ENCODE assay signal across 1 cellular context in the genomic region with DNA sequence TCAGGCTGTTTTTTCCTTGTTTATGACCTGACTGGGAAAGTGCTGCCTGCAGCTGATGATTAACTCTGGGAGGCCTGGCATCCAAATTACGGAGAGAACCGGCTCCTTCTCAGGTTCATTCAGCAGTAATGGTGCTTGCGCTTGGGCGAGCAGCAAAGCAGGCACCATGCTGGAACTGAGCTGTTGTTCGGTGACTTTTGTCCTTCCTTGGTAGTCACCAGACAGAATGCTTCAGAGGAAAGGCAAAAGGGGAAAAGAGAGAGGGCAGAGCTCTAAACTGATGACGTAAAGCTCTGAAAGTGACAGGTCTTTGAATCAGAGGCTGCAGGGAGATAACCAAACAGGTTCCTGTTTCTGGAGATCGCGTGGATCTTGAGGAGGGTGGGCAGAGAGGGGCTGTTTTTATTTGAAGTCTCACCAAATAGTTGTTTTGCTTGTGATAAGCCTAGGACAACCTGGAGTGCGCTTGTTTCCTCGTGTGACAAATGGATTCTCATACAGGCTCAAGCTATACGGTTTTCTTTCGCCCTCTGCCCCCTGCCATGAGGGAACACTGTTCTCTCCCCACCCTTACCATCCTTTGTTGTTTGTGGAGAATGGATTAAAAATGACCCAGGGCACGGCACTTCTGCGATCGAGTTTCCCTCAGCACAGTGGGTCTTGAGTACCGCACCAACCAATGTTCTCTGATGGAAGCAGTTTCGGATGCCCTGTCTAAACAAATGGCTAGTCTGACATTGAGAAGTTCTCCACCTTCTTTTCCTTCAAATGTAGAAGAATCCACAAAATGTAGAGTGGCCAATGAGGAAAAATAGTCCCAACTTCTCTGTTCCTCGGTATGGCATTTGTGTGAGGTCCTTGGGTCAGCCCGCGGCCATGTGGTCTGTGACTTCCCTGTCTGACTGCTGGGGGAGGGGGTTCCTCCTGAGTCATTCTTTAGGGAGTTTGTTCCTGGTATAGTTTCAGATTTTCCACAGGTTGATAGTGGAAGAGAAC.
TF ChIP-seq lines count a peak whose summit lies in the region.

No MANE protein-coding gene starts in this region.

TF ChIP-seq in IMR-90, 13 proteins besides CTCF, POLR2A, EP300 and RAD21 (continued from another document):
- TF ChIP-seq RFX5 (IDR thresholded peaks at IDR 0.05; ENCODE audit: low read depth, low read length): no peak
- TF ChIP-seq, protein P1, sequence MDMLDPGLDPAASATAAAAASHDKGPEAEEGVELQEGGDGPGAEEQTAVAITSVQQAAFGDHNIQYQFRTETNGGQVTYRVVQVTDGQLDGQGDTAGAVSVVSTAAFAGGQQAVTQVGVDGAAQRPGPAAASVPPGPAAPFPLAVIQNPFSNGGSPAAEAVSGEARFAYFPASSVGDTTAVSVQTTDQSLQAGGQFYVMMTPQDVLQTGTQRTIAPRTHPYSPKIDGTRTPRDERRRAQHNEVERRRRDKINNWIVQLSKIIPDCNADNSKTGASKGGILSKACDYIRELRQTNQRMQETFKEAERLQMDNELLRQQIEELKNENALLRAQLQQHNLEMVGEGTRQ (IDR thresholded peaks at IDR 0.05; ENCODE audit: low read depth, low read length): no peak
- no peak for TF ChIP-seq MAFK (IDR thresholded peaks at IDR 0.05; ENCODE audit: low read depth, low read length)
- TF ChIP-seq, protein P2, sequence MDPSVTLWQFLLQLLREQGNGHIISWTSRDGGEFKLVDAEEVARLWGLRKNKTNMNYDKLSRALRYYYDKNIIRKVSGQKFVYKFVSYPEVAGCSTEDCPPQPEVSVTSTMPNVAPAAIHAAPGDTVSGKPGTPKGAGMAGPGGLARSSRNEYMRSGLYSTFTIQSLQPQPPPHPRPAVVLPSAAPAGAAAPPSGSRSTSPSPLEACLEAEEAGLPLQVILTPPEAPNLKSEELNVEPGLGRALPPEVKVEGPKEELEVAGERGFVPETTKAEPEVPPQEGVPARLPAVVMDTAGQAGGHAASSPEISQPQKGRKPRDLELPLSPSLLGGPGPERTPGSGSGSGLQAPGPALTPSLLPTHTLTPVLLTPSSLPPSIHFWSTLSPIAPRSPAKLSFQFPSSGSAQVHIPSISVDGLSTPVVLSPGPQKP (IDR thresholded peaks at IDR 0.05; ENCODE audit: borderline replicate concordance, low read depth, low read length): no peak
- TF ChIP-seq FOS (IDR thresholded peaks at IDR 0.05; ENCODE audit: low read depth, low read length): no peak
- TF ChIP-seq NFE2L2 (IDR thresholded peaks at IDR 0.05; ENCODE audit: low read depth, low read length): no peak
TF ChIP-seq in IMR-90: peak in this region for 0.
